Comparison of ENCODE assay signal across 1 cellular context in genomic region chr12:76556373-76556772, GRCh38.
TF ChIP-seq lines count a peak whose summit lies in the region.

No MANE protein-coding gene starts in this region.

TF ChIP-seq in K562, 482 proteins besides CTCF, POLR2A, EP300 and RAD21 (continued from another document):
- TF ChIP-seq, protein P1, sequence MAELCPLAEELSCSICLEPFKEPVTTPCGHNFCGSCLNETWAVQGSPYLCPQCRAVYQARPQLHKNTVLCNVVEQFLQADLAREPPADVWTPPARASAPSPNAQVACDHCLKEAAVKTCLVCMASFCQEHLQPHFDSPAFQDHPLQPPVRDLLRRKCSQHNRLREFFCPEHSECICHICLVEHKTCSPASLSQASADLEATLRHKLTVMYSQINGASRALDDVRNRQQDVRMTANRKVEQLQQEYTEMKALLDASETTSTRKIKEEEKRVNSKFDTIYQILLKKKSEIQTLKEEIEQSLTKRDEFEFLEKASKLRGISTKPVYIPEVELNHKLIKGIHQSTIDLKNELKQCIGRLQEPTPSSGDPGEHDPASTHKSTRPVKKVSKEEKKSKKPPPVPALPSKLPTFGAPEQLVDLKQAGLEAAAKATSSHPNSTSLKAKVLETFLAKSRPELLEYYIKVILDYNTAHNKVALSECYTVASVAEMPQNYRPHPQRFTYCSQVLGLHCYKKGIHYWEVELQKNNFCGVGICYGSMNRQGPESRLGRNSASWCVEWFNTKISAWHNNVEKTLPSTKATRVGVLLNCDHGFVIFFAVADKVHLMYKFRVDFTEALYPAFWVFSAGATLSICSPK (IDR thresholded peaks at IDR 0.05; ENCODE audit: borderline replicate concordance), result no peak
- TF ChIP-seq HDAC2 (IDR thresholded peaks at IDR 0.05) (no peak), TSC22D4 (tag; IDR thresholded peaks at IDR 0.05) (no peak), GABPB1 (CRISPR knock-in tag; IDR thresholded peaks at IDR 0.05) (no peak), FOXK2 (conservative IDR thresholded peaks at IDR 0.05 in 1 of 2, IDR thresholded peaks at IDR 0.05 in 1 of 2; ENCODE audit: low read depth in 2 of 2) (no peak), HEY1 (CRISPR knock-in tag; IDR thresholded peaks at IDR 0.05; ENCODE audit: borderline replicate concordance) (no peak), EZH2 (IDR thresholded peaks at IDR 0.05; ENCODE audit: borderline replicate concordance, low read depth, low read length) (no peak), NONO (IDR thresholded peaks at IDR 0.05; ENCODE audit: low read depth in 2 of 2, low read length in 1 of 2) (no peak), FOXA3 (CRISPR knock-in tag; conservative IDR thresholded peaks at IDR 0.05 in 1 of 2, IDR thresholded peaks at IDR 0.05 in 1 of 2) (no peak)
